8 cellular contexts compared by ENCODE assay signal in genomic region chr7:140061607-140061930, GRCh38. TPM values are rescaled to one million over a fixed set of nuclear protein-coding genes. Genes with fewer than 3 reads are reported as not detected.
DNase-seq lines count a peak whose midpoint lies in the region; ATAC-seq and TF ChIP-seq lines count a peak whose summit lies in the region.

No MANE protein-coding gene starts in this region.

- DNase-seq in CD14-positive monocyte (ENCODE audit: low spot score) (no peak), Karpas-422 (no peak), chondrocyte (ENCODE audit: low spot score) (no peak), hypothalamus (lab: John Stamatoyannopoulos, UW) (no peak), COR-L47 (lab: John Stamatoyannopoulos, UW) (no peak), NCI-H1694 treated with DMSO at 0.1 percent for 48 hours (lab: John Stamatoyannopoulos, UW) (no peak)

- no peak overlapping the region for H3K27ac ChIP-seq in Karpas-422 (ENCODE audit: low read length)

- H3K27me3 Mint-ChIP-seq in CD14-positive monocyte (ENCODE audit: low read depth in 3 of 3) (peaks cover 1 to 9% (median 7%) of the 10 kb centered on the region in 3 donors), chondrocyte (ENCODE audit: low read depth) (no peaks in the 10 kb centered on the region), nephron (ENCODE audit: low read depth) (peaks cover 27% of the 10 kb centered on the region)

- peak overlapping the region; percentile 75 for H3K9ac ChIP-seq in Karpas-422 (ENCODE audit: low read length)

- no peak for ATAC-seq in GM19463 (IDR thresholded peaks at IDR 0.05; ENCODE audit: unreplicated experiment)

- peaks cover 26% of the 10 kb centered on the region for H3K4me1 ChIP-seq in Karpas-422 (ENCODE audit: low read length)

- peak overlapping the region; percentile 92 for H3K4me3 ChIP-seq in Karpas-422 (ENCODE audit: low read length)

- H3K79me2 ChIP-seq in Karpas-422 (ENCODE audit: low read length): peaks cover 33% of the 10 kb centered on the region

- H3K36me3 Mint-ChIP-seq in CD14-positive monocyte: peaks cover 32 to 36% of the 10 kb centered on the region in 2 donors
- H3K36me3 Mint-ChIP-seq in chondrocyte (ENCODE audit: low read depth): peaks cover 3% of the 10 kb centered on the region
- no peaks in the 10 kb centered on the region for H3K36me3 Mint-ChIP-seq in nephron (ENCODE audit: low read depth)

- H4K20me1 ChIP-seq in Karpas-422 (ENCODE audit: insufficient read depth, low read depth, low read length): no peaks in the 10 kb centered on the region; the same call in 1 of the 2 replicates

- no peaks in the 10 kb centered on the region for H3K36me3 ChIP-seq in Karpas-422 (ENCODE audit: insufficient read depth, low read length)

- peak overlapping the region; percentile 99; the same call in 1 of the 2 replicates for H2AFZ ChIP-seq in Karpas-422 (ENCODE audit: low read length)

- H3K9me3 Mint-ChIP-seq in CD14-positive monocyte (peaks cover 2 to 10% (median 8%) of the 10 kb centered on the region in 7 donors), chondrocyte (ENCODE audit: low read depth) (peaks cover 11% of the 10 kb centered on the region), nephron (peaks cover 15% of the 10 kb centered on the region)

- TF ChIP-seq CTCF in CD14-positive monocyte (IDR thresholded peaks at IDR 0.05): no peak
- TF ChIP-seq CTCF in chondrocyte (IDR thresholded peaks at IDR 0.05): no peak
- TF ChIP-seq CTCF in nephron (IDR thresholded peaks at IDR 0.05; ENCODE audit: unreplicated experiment in 3 of 3): no peak

- H3K27ac Mint-ChIP-seq in CD14-positive monocyte (peak overlapping the region in 6 of 7 donors; percentile 19 to 90 (median 82)), chondrocyte (ENCODE audit: unreplicated experiment) (peak overlapping the region; percentile 29), nephron (peak overlapping the region in 2 of 3 experiments; percentile 2 to 82)

- peaks cover 45% of the 10 kb centered on the region for H3K4me1 Mint-ChIP-seq in CD14-positive monocyte
- peaks cover 36% of the 10 kb centered on the region for H3K4me1 Mint-ChIP-seq in chondrocyte (ENCODE audit: low read depth)
- H3K4me1 Mint-ChIP-seq in nephron: peaks cover 12% of the 10 kb centered on the region

- intact Hi-C loops in CD14-positive monocyte (cut with micrococcal nuclease): loop anchor here in 1 of 2 donors (10.0 kb wide), 1 partner anchor 863 kb away; the partner anchor contains the start of gene BRAF

- H3K4me2 ChIP-seq in Karpas-422 (ENCODE audit: low read depth, low read length, poor library complexity, severe bottlenecking): peak overlapping the region; percentile 88

- peak overlapping the region; percentile 90 to 96 for H3K4me3 Mint-ChIP-seq in CD14-positive monocyte
- H3K4me3 Mint-ChIP-seq in chondrocyte (ENCODE audit: unreplicated experiment): peak overlapping the region; percentile 71
- H3K4me3 Mint-ChIP-seq in nephron: peak overlapping the region; percentile 54 to 72 (median 58)

- no peaks in the 10 kb centered on the region for H3K9me2 ChIP-seq in Karpas-422 (replicated peaks; ENCODE audit: insufficient read depth, low read length)

- peaks cover 5% of the 10 kb centered on the region for H3K9me3 ChIP-seq in Karpas-422 (ENCODE audit: low read length)

- H3K27me3 ChIP-seq in Karpas-422 (ENCODE audit: low read length): peaks cover under 1% of the 10 kb centered on the region; the same call in 1 of the 2 replicates

RNA-seq across cellular contexts. Expression of gene PARP12, which starts 1.2 kb away (rescaled TPM):
- 10 to 100 TPM; 16.7 to 37.8 TPM for polyA plus RNA-seq in CD14-positive monocyte
- 24.4 and 31.0 TPM in 2 replicates for total RNA-seq in Karpas-422 (2014; rRNA removed; shearing (Covaris generic); ENCODE audit: low replicate concordance)
- 6.8 to 9.8 TPM (median 8.7 TPM) in 3 replicates for total RNA-seq in chondrocyte

Comparison
In these comparisons a context has a peak if more than half of its experiments do, and no peak if none do; other contexts are left out.
1. H3K27ac Mint-ChIP-seq: peak in every context shown above with its lines; median percentile 82 in CD14-positive monocyte; 42 in nephron; 29 in chondrocyte.